ENCODE assay signal across 9 cellular contexts in the genomic region with DNA sequence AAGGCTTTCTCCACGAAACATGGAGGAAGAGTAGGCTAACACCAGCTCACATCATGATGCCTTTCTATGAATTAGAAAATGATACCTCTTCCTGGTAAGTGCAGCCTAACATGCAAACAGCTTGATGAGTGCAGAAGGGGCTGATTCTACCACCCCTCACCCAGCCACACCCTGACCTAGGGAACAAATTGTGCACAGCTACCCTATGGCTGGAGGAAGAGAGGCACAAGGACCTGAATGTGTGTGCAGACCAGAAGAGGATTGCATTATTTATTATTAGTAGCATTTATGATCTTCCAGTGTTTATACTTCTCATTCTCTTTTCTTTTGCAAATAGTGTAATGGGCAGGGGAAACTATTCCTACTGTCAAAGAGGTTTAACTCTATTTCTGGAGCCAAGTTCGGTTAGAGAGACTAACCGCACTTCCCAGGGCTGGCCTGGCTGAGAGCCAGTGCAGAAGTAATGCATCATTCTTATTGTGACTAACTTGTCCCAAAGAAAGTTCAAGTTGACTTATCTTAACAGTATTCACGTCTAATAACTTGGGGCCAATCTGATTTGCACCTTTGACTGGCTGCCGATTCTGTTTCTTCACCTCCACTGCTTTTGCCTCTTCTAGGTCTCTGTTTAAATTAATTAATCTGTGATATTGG.
DNase-seq lines count a peak whose midpoint lies in the region; ATAC-seq and TF ChIP-seq lines count a peak whose summit lies in the region.
"Had no signal": no experiment of that assay in that cellular context is flagged by ENCODE, and none has a peak within 500 bp of the region (broad histone marks: within the 10 kb centered on the region; RNA-seq: fewer than 3 reads in every experiment).

No MANE protein-coding gene starts in this region.

- CTCF ChIA-PET in PC-3 (lab: Charles Lee) = no interaction called here

- H3K4me3 ChIP-seq in PC-3 (ENCODE audit: low read length) = no peak overlapping the region
- H3K4me3 ChIP-seq: upper lobe of left lung had no signal

- peak overlapping the region; percentile 33 for H3K4me2 ChIP-seq in PC-3 (ENCODE audit: low read length)

- no peak overlapping the region for H3K9ac ChIP-seq in PC-3 (ENCODE audit: low read length)

- no peaks in the 10 kb centered on the region for H3K36me3 ChIP-seq in PC-3 (ENCODE audit: low read depth, low read length)
- H3K36me3 ChIP-seq: upper lobe of left lung had no signal

- H4K20me1 ChIP-seq in PC-3 (ENCODE audit: low read length) = no peaks in the 10 kb centered on the region

- H3K4me1 ChIP-seq in PC-3 (ENCODE audit: insufficient read depth, low read length) = peaks cover 9% of the 10 kb centered on the region

- peak; percentile 92 for DNase-seq in EH (ENCODE audit: low read depth)
- DNase-seq in PC-3 = peak; percentile 92
- DNase-seq in stimulated activated CD4-positive, alpha-beta T cell treated with anti-CD3 and anti-CD28 coated beads, Interleukin-12 subunit alpha, Interleukin-12 subunit beta, amount 100 ng/mL, for 48 hours (ENCODE audit: low read depth in 2 of 3, low spot score in 1 of 3) = peak; percentile 27 to 31 (median 27)
- DNase-seq in GM20000 (ENCODE audit: low spot score) = no peak

- no peaks in the 10 kb centered on the region for H3K9me3 ChIP-seq in PC-3 (ENCODE audit: low read length)
- H3K9me3 ChIP-seq: upper lobe of left lung had no signal

- ATAC-seq in PC-3 (peak; percentile 51; the same call in 1 of the 2 replicates), esophagus mucosa (peak; percentile 57), HG03025 (IDR thresholded peaks at IDR 0.05; ENCODE audit: low FRiP score, unreplicated experiment) (no peak), GM19467 (IDR thresholded peaks at IDR 0.05; ENCODE audit: unreplicated experiment) (no peak)
- no peak for ATAC-seq in activated CD4-positive, CD25-positive, alpha-beta regulatory T cell treated with anti-CD3 and anti-CD28 coated beads, Interleukin-2, amount 50 U/mL, for 24 hours

- no peaks in the 10 kb centered on the region for H3K79me2 ChIP-seq in PC-3 (ENCODE audit: low read length)

- no TSS peak for BruUV-seq in PC-3 (replicated peaks; lab: Mats Ljungman, UMichigan)

- H2AFZ ChIP-seq in PC-3 (ENCODE audit: low read length) = no peak overlapping the region

- intact Hi-C loops in PC-3 (cut with micrococcal nuclease) = no loop called here

- peak overlapping the region; percentile 48 for H3K27ac ChIP-seq in PC-3 (ENCODE audit: low read length)
- H3K27ac ChIP-seq: upper lobe of left lung had no signal

- no peaks in the 10 kb centered on the region for H3K27me3 ChIP-seq in PC-3 (ENCODE audit: low read length)
- H3K27me3 ChIP-seq: upper lobe of left lung had no signal

- POLR2A ChIA-PET in PC-3 (lab: Charles Lee; ENCODE audit: unreplicated experiment) = no interaction called here

- TF ChIP-seq CTCF in PC-3 (conservative IDR thresholded peaks at IDR 0.05; ENCODE audit: low read depth, low read length) = no peak
- no peak for TF ChIP-seq CTCF in GM20000 (IDR thresholded peaks at IDR 0.05; ENCODE audit: extremely low read depth, missing control alignments)

- no peaks in the 10 kb centered on the region for H3F3A ChIP-seq in PC-3 (ENCODE audit: low read length, unreplicated experiment)

- H3K9me2 ChIP-seq in PC-3 (replicated peaks; ENCODE audit: low read length) = no peaks in the 10 kb centered on the region

Comparison
In these comparisons a context has a peak if more than half of its experiments do, and no peak if none do; other contexts are left out.
1. ATAC-seq: peak in PC-3 (single experiment) and esophagus mucosa (single experiment); none in activated CD4-positive, CD25-positive, alpha-beta regulatory T cell treated with anti-CD3 and anti-CD28 coated beads, Interleukin-2, amount 50 U/mL, for 24 hours (0 of 2), HG03025 (single experiment) and GM19467 (single experiment).